Comparison of ENCODE assay signal across 8 cellular contexts in genomic region chrX:3713225-3713936, GRCh38. TPM values are rescaled to one million over a fixed set of nuclear protein-coding genes. Genes with fewer than 3 reads are reported as not detected.
DNase-seq lines count a peak whose midpoint lies in the region; ATAC-seq, FAIRE-seq and TF ChIP-seq lines count a peak whose summit lies in the region.

Gene PRKX, minus strand, starts transcription at chrX:3713649. Its CDS starts 396 bp downstream, at chrX:3713253.

- intact Hi-C loops in left colon (cut with DNase I, micrococcal nuclease) = no loop called here

- no peaks in the 10 kb centered on the region; the same call in 1 of the 2 replicates for H3K79me2 ChIP-seq in KMS-11 (ENCODE audit: insufficient read depth, low read depth)

- H3K4me2 ChIP-seq in KMS-11 = peak within 1 kb of the TSS; percentile 45

- H2AFZ ChIP-seq in KMS-11 (ENCODE audit: low read depth) = peak within 1 kb of the TSS; percentile 79

- H3K4me3 ChIP-seq in KMS-11 (IDR thresholded peaks at IDR 0.05; ENCODE audit: insufficient read depth, low read depth, low read length) (no peak within 1 kb of the TSS), WERI-Rb-1 (ENCODE audit: low read depth, low read length) (peak within 1 kb of the TSS; percentile 93), bronchial epithelial cell (ENCODE audit: low read depth, low read length) (peak within 1 kb of the TSS; percentile 67)

- no peaks in the 10 kb centered on the region for H3K4me1 ChIP-seq in KMS-11 (ENCODE audit: low read depth, poor library complexity, severe bottlenecking)

- H3K27ac ChIP-seq in KMS-11 = no peak within 1 kb of the TSS
- H3K27ac ChIP-seq in WERI-Rb-1 = peak within 1 kb of the TSS; percentile 76

- ATAC-seq in GM21737 (IDR thresholded peaks at IDR 0.05; ENCODE audit: unreplicated experiment) = peak; percentile 75
- peak; percentile 86 for ATAC-seq in left colon

- H4K20me1 ChIP-seq in KMS-11 (ENCODE audit: insufficient read depth) = no peaks in the 10 kb centered on the region

- H3K27me3 ChIP-seq in KMS-11 (ENCODE audit: insufficient read depth, low read depth) (no peaks in the 10 kb centered on the region), WERI-Rb-1 (ENCODE audit: insufficient read depth, low read depth, severe bottlenecking) (no peaks in the 10 kb centered on the region), bronchial epithelial cell (ENCODE audit: control insufficient read depth, insufficient read depth, low read length) (no peaks in the 10 kb centered on the region)

- FAIRE-seq in bronchial epithelial cell (lab: Jason Lieb, UNC) = no peak

- H3K9ac ChIP-seq in KMS-11 = peak within 1 kb of the TSS; percentile 82

- H3K9me3 ChIP-seq in WERI-Rb-1 (ENCODE audit: severe bottlenecking) = no peaks in the 10 kb centered on the region

- DNase-seq in GM03348 (ENCODE audit: low spot score) (peak; percentile 84), WERI-Rb-1 (peak; percentile 66), bronchial epithelial cell (ENCODE audit: low read depth) (no peak), left colon (peak; percentile 59 to 80), dedifferentiated amniotic fluid mesenchymal stem cell (ENCODE audit: extremely low spot score) (no peak)
- DNase-seq in stimulated activated CD4-positive, alpha-beta T cell treated with anti-CD3 and anti-CD28 coated beads, Interleukin-2, amount 100 ng/mL, for 24 hours = peak; percentile 61 to 72

- H3K36me3 ChIP-seq in KMS-11 (ENCODE audit: insufficient read depth) (no peaks in the 10 kb centered on the region), WERI-Rb-1 (no peaks in the 10 kb centered on the region), bronchial epithelial cell (ENCODE audit: control insufficient read depth, insufficient read depth, low read length) (no peaks in the 10 kb centered on the region)

- TF ChIP-seq CTCF in KMS-11 (conservative IDR thresholded peaks at IDR 0.05; ENCODE audit: low read depth, low read length) = no peak
- no peak for TF ChIP-seq CTCF in WERI-Rb-1 (IDR thresholded peaks at IDR 0.05; ENCODE audit: low read depth, low read length)
- TF ChIP-seq CTCF in bronchial epithelial cell (IDR thresholded peaks at IDR 0.05; ENCODE audit: insufficient read depth, low read length, severe bottlenecking) = no peak

RNA-seq across cellular contexts. Expression of gene PRKX, which starts in this region (rescaled TPM):
- 44.7 and 49.0 TPM in 2 replicates for total RNA-seq in bronchial epithelial cell
- 10 to 100 TPM; 26.8 to 29.3 TPM for total RNA-seq in left colon

Comparison
In these comparisons a context has a peak if more than half of its experiments do, and no peak if none do; other contexts are left out.
1. DNase-seq: peak in GM03348 (single experiment), WERI-Rb-1 (single experiment), left colon (2 of 2) and stimulated activated CD4-positive, alpha-beta T cell treated with anti-CD3 and anti-CD28 coated beads, Interleukin-2, amount 100 ng/mL, for 24 hours (2 of 2); none in bronchial epithelial cell (single experiment) and dedifferentiated amniotic fluid mesenchymal stem cell (single experiment).